Comparison of ENCODE assay signal across 16 cellular contexts in genomic region chr10:77554996-77555397, GRCh38.
DNase-seq lines count a peak whose midpoint lies in the region; ATAC-seq, FAIRE-seq and TF ChIP-seq lines count a peak whose summit lies in the region.
"Had no signal": no experiment of that assay in that cellular context is flagged by ENCODE, and none has a peak within 500 bp of the region (broad histone marks: within the 10 kb centered on the region; RNA-seq: fewer than 3 reads in every experiment).

No MANE protein-coding gene starts in this region.

- H3K4me3 ChIP-seq in AG04450 (ENCODE audit: low read depth, low read length) (no peak overlapping the region), Panc1 (ENCODE audit: low read depth in 2 of 2, low read length in 2 of 2) (no peak overlapping the region), esophagus muscularis mucosa (no peak overlapping the region), osteoblast (ENCODE audit: insufficient read depth, low read length) (no peak overlapping the region), MM.1S (ENCODE audit: low read length) (no peak overlapping the region)
- H3K4me3 ChIP-seq: SJSA1 had no signal

- no peak for FAIRE-seq in GM12892 (lab: Jason Lieb, UNC)

- H3F3A ChIP-seq in MM.1S (ENCODE audit: insufficient read depth, low read length): no peaks in the 10 kb centered on the region

- H3K9me3 ChIP-seq in AG04450 (ENCODE audit: control insufficient read depth, insufficient read depth, low read length) (no peaks in the 10 kb centered on the region), Panc1 (ENCODE audit: control insufficient read depth, insufficient read depth, low read depth, low read length) (no peaks in the 10 kb centered on the region), esophagus muscularis mucosa (no peaks in the 10 kb centered on the region), osteoblast (ENCODE audit: low read depth, low read length) (no peaks in the 10 kb centered on the region), MM.1S (replicated peaks; ENCODE audit: insufficient read depth, low read length) (no peaks in the 10 kb centered on the region)
- H3K9me3 ChIP-seq: SJSA1 had no signal

- ATAC-seq in Panc1: no peak
- ATAC-seq: naive thymus-derived CD4-positive, alpha-beta T cell had no signal

- H3K9ac ChIP-seq in MM.1S (ENCODE audit: low read length): no peak overlapping the region

- peak overlapping the region; percentile 21 for H3K27ac ChIP-seq in AG04450 (ENCODE audit: low read depth, low read length)
- peak overlapping the region; percentile 74 for H3K27ac ChIP-seq in Panc1 (ENCODE audit: low read length)
- peak overlapping the region; percentile 84 to 86 (median 84) for H3K27ac ChIP-seq in esophagus muscularis mucosa (replicated peaks in 1 of 4)
- H3K27ac ChIP-seq in osteoblast (ENCODE audit: low read depth, low read length): peak overlapping the region; percentile 40
- no peak overlapping the region for H3K27ac ChIP-seq in MM.1S (ENCODE audit: low read length)
- H3K27ac ChIP-seq: SJSA1 had no signal

- no peaks in the 10 kb centered on the region for H3K36me3 ChIP-seq in Panc1 (ENCODE audit: control insufficient read depth, insufficient read depth, low read length)
- H3K36me3 ChIP-seq in esophagus muscularis mucosa: no peaks in the 10 kb centered on the region
- H3K36me3 ChIP-seq in osteoblast (ENCODE audit: insufficient read depth, low read length): no peaks in the 10 kb centered on the region
- no peaks in the 10 kb centered on the region for H3K36me3 ChIP-seq in MM.1S (replicated peaks; ENCODE audit: insufficient read depth, low read length)
- H3K36me3 ChIP-seq: SJSA1 had no signal

- H4K20me1 ChIP-seq in osteoblast (ENCODE audit: insufficient read depth, low read length) (no peaks in the 10 kb centered on the region), MM.1S (ENCODE audit: insufficient read depth, low read length) (no peaks in the 10 kb centered on the region)

- H2AFZ ChIP-seq in osteoblast (ENCODE audit: low read length) (no peak overlapping the region), MM.1S (ENCODE audit: low read length) (no peak overlapping the region)

- TF ChIP-seq EP300 in esophagus muscularis mucosa (IDR thresholded peaks at IDR 0.05): no peak

- H3K4me2 ChIP-seq in osteoblast (ENCODE audit: insufficient read depth, low read length) (no peak overlapping the region), MM.1S (ENCODE audit: low read depth, low read length) (no peak overlapping the region)

- no TSS peak for BruUV-seq in Panc1 (replicated peaks; lab: Mats Ljungman, UMichigan)

- peaks cover 20% of the 10 kb centered on the region for H3K79me2 ChIP-seq in osteoblast (ENCODE audit: insufficient read depth, low read length)
- H3K79me2 ChIP-seq in MM.1S (ENCODE audit: low read length): no peaks in the 10 kb centered on the region

- in situ Hi-C loops in Panc1 (cut with HindIII; ENCODE audit: low pct_unique_long_range_greater_than_20kb, low sequenced_read_pairs): no loop called here

- no peaks in the 10 kb centered on the region for H3K9me2 ChIP-seq in MM.1S (replicated peaks; ENCODE audit: insufficient read depth, low read length)

- POLR2A ChIA-PET in AG04450 (lab: Yijun Ruan, JAX): interaction anchor here (0.9 kb wide), 1 partner anchor 10 kb away, joined by 3 read pairs; no protein-coding TSS in a partner anchor
- POLR2A ChIA-PET in Panc1 (lab: Charles Lee): no interaction called here

- TF ChIP-seq CTCF in AG04450 (IDR thresholded peaks at IDR 0.05; ENCODE audit: low read depth, low read length) (no peak), Panc1 (IDR thresholded peaks at IDR 0.05) (no peak), esophagus muscularis mucosa (IDR thresholded peaks at IDR 0.05) (no peak), osteoblast (IDR thresholded peaks at IDR 0.05; ENCODE audit: extremely low read depth, low read depth, low read length) (no peak), MM.1S (IDR thresholded peaks at IDR 0.05; ENCODE audit: low read length) (no peak)

- no peaks in the 10 kb centered on the region for H3K27me3 ChIP-seq in AG04450 (ENCODE audit: control insufficient read depth, insufficient read depth, low read length)
- no peaks in the 10 kb centered on the region for H3K27me3 ChIP-seq in Panc1 (ENCODE audit: control insufficient read depth, insufficient read depth, low read length)
- no peaks in the 10 kb centered on the region for H3K27me3 ChIP-seq in esophagus muscularis mucosa
- no peaks in the 10 kb centered on the region for H3K27me3 ChIP-seq in osteoblast (ENCODE audit: insufficient read depth, low read length)
- no peaks in the 10 kb centered on the region for H3K27me3 ChIP-seq in MM.1S (replicated peaks; ENCODE audit: insufficient read depth, low read length)
- H3K27me3 ChIP-seq: SJSA1 had no signal

- DNase-seq in AG04450 (ENCODE audit: low read depth, low spot score) (no peak), Panc1 (ENCODE audit: low read depth, low spot score) (no peak), esophagus muscularis mucosa (ENCODE audit: extremely low spot score) (no peak), osteoblast (ENCODE audit: insufficient read length, low spot score, missing footprints) (no peak), GM12892 (ENCODE audit: insufficient read length) (no peak), MM.1S (no peak), cerebellar nuclear complex (lab: John Stamatoyannopoulos, UW) (no peak)
- DNase-seq in stimulated activated CD4-positive, alpha-beta T cell treated with anti-CD3 and anti-CD28 coated beads, Interleukin-2, amount 100 ng/mL, for 24 hours: no peak
- DNase-seq: activated CD4-positive, alpha-beta T cell treated with anti-CD3 and anti-CD28 coated beads, Interleukin-2, amount 10 ng/mL, durations not matched to agents 7 days and 5 days; activated naive CD4-positive, alpha-beta T cell treated with anti-CD3 and anti-CD28 coated beads, Interleukin-2, amount 10 ng/mL, durations not matched to agents 7 days and 5 days; H7; KG1; naive thymus-derived CD4-positive, alpha-beta T cell; stimulated activated CD4-positive, alpha-beta T cell treated with anti-CD3 and anti-CD28 coated beads, Interleukin-15, amount 100 ng/mL, for 24 hours; stimulated activated naive CD4-positive, alpha-beta T cell had no signal

- TF ChIP-seq POLR2A in esophagus muscularis mucosa (IDR thresholded peaks at IDR 0.05; ENCODE audit: low read depth) (no peak), GM12892 (IDR thresholded peaks at IDR 0.05; ENCODE audit: low read depth, low read length) (no peak)

- CTCF ChIA-PET in AG04450 (lab: Charles Lee): interaction anchor here (1.1 kb wide), 1 partner anchor 157 kb away, joined by 3 read pairs; no protein-coding TSS in a partner anchor
- CTCF ChIA-PET in Panc1 (lab: Charles Lee): no interaction called here

- H3K4me1 ChIP-seq in Panc1 (ENCODE audit: control insufficient read depth, insufficient read depth, low read length): peaks cover 33% of the 10 kb centered on the region
- peaks cover 13 to 95% (median 66%) of the 10 kb centered on the region in 4 donors for H3K4me1 ChIP-seq in esophagus muscularis mucosa
- H3K4me1 ChIP-seq in osteoblast (ENCODE audit: insufficient read depth, low read length): peaks cover 19% of the 10 kb centered on the region
- H3K4me1 ChIP-seq in MM.1S (ENCODE audit: low read length): no peaks in the 10 kb centered on the region
- H3K4me1 ChIP-seq: SJSA1 had no signal

- intact Hi-C loops in Panc1 (cut with micrococcal nuclease; ENCODE audit: unreplicated experiment) (no loop called here), esophagus muscularis mucosa (cut with DNase I) (no loop called here)

- 60% methylated on average over 7 of the region's 7 CpGs for WGBS in esophagus muscularis mucosa
